Comparison of ENCODE assay signal across 24 cellular contexts in the genomic region with DNA sequence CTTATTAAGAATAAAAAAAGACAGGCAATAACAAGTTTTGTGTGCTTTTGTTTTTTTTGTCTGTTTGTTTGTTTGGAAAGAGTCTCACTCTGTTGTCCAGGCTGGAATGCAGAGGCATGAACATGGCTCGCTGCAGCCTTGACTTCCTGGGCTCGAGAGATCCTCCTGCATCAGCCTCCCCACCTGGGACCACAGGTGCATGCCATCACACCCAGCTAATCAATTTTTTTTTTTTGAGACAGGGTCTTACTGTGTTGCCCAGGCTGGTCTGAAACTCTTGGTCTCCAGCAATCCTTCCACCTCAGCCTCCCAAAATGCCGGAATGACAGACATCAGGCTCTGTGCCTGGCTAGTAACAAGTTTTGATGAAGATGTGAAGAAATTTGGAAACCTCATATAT.
A peak's percentile ranks its signal among the peaks of the same experiment; 100 is the strongest.
DNase-seq lines count a peak whose midpoint lies in the region; ATAC-seq, FAIRE-seq and TF ChIP-seq lines count a peak whose summit lies in the region.
"Had no signal": no experiment of that assay in that cellular context is flagged by ENCODE, and none has a peak within 500 bp of the region (broad histone marks: within the 10 kb centered on the region; RNA-seq: fewer than 3 reads in every experiment).

No MANE protein-coding gene starts in this region.

- in situ Hi-C loops in K562 (cut with MboI): loop anchor here (5.0 kb wide), 1 partner anchor 89 kb away; no protein-coding TSS in a partner anchor

- no peak overlapping the region for H3K27ac Mint-ChIP-seq in activated T-cell treated with anti-CD3 and anti-CD28 coated beads, Interleukin-2, amount 50 U/mL, for 72 hours
- H3K27ac Mint-ChIP-seq: B cell; CD4-positive, alpha-beta T cell; CD8-positive, alpha-beta T cell had no signal

- peaks cover 6% of the 10 kb centered on the region for H3K4me1 Mint-ChIP-seq in activated T-cell treated with anti-CD3 and anti-CD28 coated beads, Interleukin-2, amount 50 U/mL, for 72 hours (ENCODE audit: low read depth)

- H3K79me2 ChIP-seq in OCI-LY3 (ENCODE audit: low read length): no peaks in the 10 kb centered on the region
- no peaks in the 10 kb centered on the region for H3K79me2 ChIP-seq in K562 (ENCODE audit: control insufficient read depth, insufficient read depth, low read length)

- TF ChIP-seq CTCF in OCI-LY3 (IDR thresholded peaks at IDR 0.05; ENCODE audit: low read depth, low read length): no peak
- TF ChIP-seq CTCF in K562 (IDR thresholded peaks at IDR 0.05 in 2 of 3, conservative IDR thresholded peaks at IDR 0.05 in 1 of 3; ENCODE audit: insufficient read depth in 2 of 3, low read depth in 1 of 3, low read length in 3 of 3): no peak
- no peak for TF ChIP-seq CTCF in sigmoid colon (IDR thresholded peaks at IDR 0.05)

- WGBS in K562 (ENCODE audit: insufficient coverage, low coverage, missing lambda C conversion rate): 31% methylated on average over 3 of the region's 3 CpGs
- 90 to 97% methylated on average over 3 of the region's 3 CpGs for WGBS in sigmoid colon, 2 donors

- H3K9ac ChIP-seq in OCI-LY3 (ENCODE audit: low read length) (no peak overlapping the region), K562 (ENCODE audit: insufficient read depth in 1 of 2, low read depth in 2 of 2, low read length in 2 of 2) (no peak overlapping the region)
- H3K9ac ChIP-seq: BLaER1 treated with 17β-estradiol and CSF1 and Interleukin-3, amounts not matched to agents 10 nM and 100 nM had no signal

- no peak overlapping the region for H3K4me3 ChIP-seq in OCI-LY3 (ENCODE audit: low read length)
- no peak overlapping the region for H3K4me3 ChIP-seq in K562
- H3K4me3 ChIP-seq in sigmoid colon: no peak overlapping the region
- H3K4me3 ChIP-seq: A549; BLaER1 treated with 17β-estradiol and CSF1 and Interleukin-3, amounts not matched to agents 10 nM and 100 nM had no signal

- no peaks in the 10 kb centered on the region for H3K9me3 Mint-ChIP-seq in activated T-cell treated with anti-CD3 and anti-CD28 coated beads, Interleukin-2, amount 50 U/mL, for 72 hours
- H3K9me3 Mint-ChIP-seq: CD4-positive, alpha-beta T cell; CD8-positive, alpha-beta T cell had no signal

- no peaks in the 10 kb centered on the region for H3K36me3 Mint-ChIP-seq in activated T-cell treated with anti-CD3 and anti-CD28 coated beads, Interleukin-2, amount 50 U/mL, for 72 hours (ENCODE audit: insufficient read depth in 2 of 2)
- H3K36me3 Mint-ChIP-seq: CD8-positive, alpha-beta T cell had no signal

- intact Hi-C loops in K562 (cut with micrococcal nuclease) (loop anchor here (10.0 kb wide), 1 partner anchor 636 kb away; no protein-coding TSS in a partner anchor), sigmoid colon (cut with DNase I) (no loop called here), Right ventricle myocardium inferior (cut with DNase I) (no loop called here)

- TF ChIP-seq EP300 in K562 (IDR thresholded peaks at IDR 0.05; ENCODE audit: low read length) (no peak), sigmoid colon (IDR thresholded peaks at IDR 0.05) (no peak)

- POLR2A ChIA-PET in K562 (lab: Yijun Ruan, JAX): no interaction called here

- H3K4me2 ChIP-seq in OCI-LY3 (ENCODE audit: low read length) (no peak overlapping the region), K562 (ENCODE audit: insufficient read depth, low read length) (no peak overlapping the region)
- H3K4me2 ChIP-seq: A549; BLaER1 treated with 17β-estradiol and CSF1 and Interleukin-3, amounts not matched to agents 10 nM and 100 nM had no signal

- TF ChIP-seq POLR2A in GM12891 (IDR thresholded peaks at IDR 0.05; ENCODE audit: low read depth, low read length) (no peak), K562 (conservative IDR thresholded peaks at IDR 0.05) (no peak), sigmoid colon (IDR thresholded peaks at IDR 0.05) (no peak)

- no peaks in the 10 kb centered on the region for H3K9me1 ChIP-seq in K562 (ENCODE audit: control insufficient read depth, insufficient read depth, low read length)

- CTCF ChIA-PET in K562 (lab: Yijun Ruan, JAX; ENCODE audit: low intra/inter-chr PET ratio): no interaction called here

- H3K4me3 Mint-ChIP-seq in activated T-cell treated with anti-CD3 and anti-CD28 coated beads, Interleukin-2, amount 50 U/mL, for 72 hours: no peak overlapping the region
- H3K4me3 Mint-ChIP-seq: B cell; CD4-positive, alpha-beta T cell; CD8-positive, alpha-beta T cell had no signal

- H3K9me3 ChIP-seq in OCI-LY3 (ENCODE audit: insufficient read depth, low read length) (no peaks in the 10 kb centered on the region), K562 (replicated peaks; ENCODE audit: control insufficient read depth, insufficient read depth, low read depth, low read length) (no peaks in the 10 kb centered on the region), sigmoid colon (no peaks in the 10 kb centered on the region)
- H3K9me3 ChIP-seq: A549; BLaER1 treated with 17β-estradiol and CSF1 and Interleukin-3, amounts not matched to agents 10 nM and 100 nM; Caco-2 had no signal

- H3K27me3 Mint-ChIP-seq in activated T-cell treated with anti-CD3 and anti-CD28 coated beads, Interleukin-2, amount 50 U/mL, for 72 hours (ENCODE audit: low read depth): peaks cover 7% of the 10 kb centered on the region
- H3K27me3 Mint-ChIP-seq: B cell; CD4-positive, alpha-beta T cell had no signal

- no TSS peak for BruUV-seq in K562 (replicated peaks; lab: Mats Ljungman, UMichigan)

- H3K27ac ChIP-seq in OCI-LY3 (ENCODE audit: low read length): peak overlapping the region; percentile 93
- H3K27ac ChIP-seq in K562 (ENCODE audit: extremely low read depth, low read depth, low read length): no peak overlapping the region
- no peak overlapping the region for H3K27ac ChIP-seq in sigmoid colon
- H3K27ac ChIP-seq: 22Rv1; A549; BLaER1 treated with 17β-estradiol and CSF1 and Interleukin-3, amounts not matched to agents 10 nM and 100 nM; C4-2B had no signal

- no peak for DNase-seq in GM12891 (ENCODE audit: insufficient read length, low spot score)
- no peak for DNase-seq in K562 (ENCODE audit: extremely low read depth in 1 of 4, low spot score in 3 of 4)
- peak; percentile 14 for DNase-seq in sigmoid colon
- no peak for DNase-seq in kidney glomerular epithelial cell (lab: John Stamatoyannopoulos, UW)
- DNase-seq in Right ventricle myocardium inferior (ENCODE audit: missing footprints): no peak
- DNase-seq in activated T-cell treated with anti-CD3 and anti-CD28 coated beads, Interleukin-2, amount 50 U/mL, for 72 hours: no peak
- DNase-seq in putamen (ENCODE audit: low spot score): no peak
- DNase-seq: AML-193; Caco-2; Calu3; CD4-positive, alpha-beta T cell; CD8-positive, alpha-beta T cell; DMS79 treated with DMSO at 0.1 percent for 48 hours; GF-D8 had no signal

- no peak for TF ChIP-seq RAD21 in K562 (CRISPR knock-in tag; conservative IDR thresholded peaks at IDR 0.05 in 1 of 2, IDR thresholded peaks at IDR 0.05 in 1 of 2)

- peaks cover 85% of the 10 kb centered on the region for H3K4me1 ChIP-seq in OCI-LY3 (ENCODE audit: low read length)
- peaks cover 6 to 8% of the 10 kb centered on the region in 2 experiments; a peak in 4 of 5 replicates for H3K4me1 ChIP-seq in K562 (replicated peaks in 1 of 2; ENCODE audit: control insufficient read depth in 2 of 2, insufficient read depth in 2 of 2, low read length in 2 of 2)
- no peaks in the 10 kb centered on the region for H3K4me1 ChIP-seq in sigmoid colon
- H3K4me1 ChIP-seq: Caco-2 had no signal

- no peaks in the 10 kb centered on the region for H3K36me3 ChIP-seq in OCI-LY3 (replicated peaks; ENCODE audit: low read depth, low read length)
- no peaks in the 10 kb centered on the region for H3K36me3 ChIP-seq in K562 (ENCODE audit: control insufficient read depth, insufficient read depth, low read length)
- no peaks in the 10 kb centered on the region for H3K36me3 ChIP-seq in sigmoid colon
- H3K36me3 ChIP-seq: BLaER1 treated with 17β-estradiol and CSF1 and Interleukin-3, amounts not matched to agents 10 nM and 100 nM had no signal

- H2AFZ ChIP-seq in OCI-LY3 (ENCODE audit: low read depth, low read length): no peak overlapping the region
- no peak overlapping the region for H2AFZ ChIP-seq in K562 (ENCODE audit: low read depth, low read length)

- no peak for ATAC-seq in K562
- ATAC-seq in Right ventricle myocardium inferior: no peak
- ATAC-seq in activated T-cell treated with anti-CD3 and anti-CD28 coated beads, Interleukin-2, amount 50 U/mL, for 72 hours (replicated peaks in 1 of 2): no peak
- ATAC-seq: A549; CD8-positive, alpha-beta T cell had no signal

- no peaks in the 10 kb centered on the region for H3K27me3 ChIP-seq in OCI-LY3 (ENCODE audit: low read depth, low read length)
- peaks cover 0 to 4% of the 10 kb centered on the region in 2 experiments; a peak in 1 of 5 replicates for H3K27me3 ChIP-seq in K562 (ENCODE audit: control insufficient read depth in 2 of 2, insufficient read depth in 2 of 2, low read length in 2 of 2)
- H3K27me3 ChIP-seq in sigmoid colon: no peaks in the 10 kb centered on the region
- H3K27me3 ChIP-seq: BLaER1 treated with 17β-estradiol and CSF1 and Interleukin-3, amounts not matched to agents 10 nM and 100 nM had no signal

- FAIRE-seq in GM12891 (lab: Jason Lieb, UNC): peak; percentile 66
- FAIRE-seq in K562 (lab: Jason Lieb, UNC): no peak
- FAIRE-seq: A549, D721Med, G401.6, GM12892, GM18507 had no signal

- no peaks in the 10 kb centered on the region for H4K20me1 ChIP-seq in OCI-LY3 (ENCODE audit: insufficient read depth, low read length)
- no peaks in the 10 kb centered on the region for H4K20me1 ChIP-seq in K562 (replicated peaks; ENCODE audit: control insufficient read depth, insufficient read depth, low read length)
- H4K20me1 ChIP-seq: BLaER1 treated with 17β-estradiol and CSF1 and Interleukin-3, amounts not matched to agents 10 nM and 100 nM had no signal

TF ChIP-seq in GM12891, 5 proteins besides CTCF, POLR2A, EP300 and RAD21:
- no peak for TF ChIP-seq POU2F2 (IDR thresholded peaks at IDR 0.05; ENCODE audit: low read depth, low read length)
- no peak for TF ChIP-seq POLR2AphosphoS5 (IDR thresholded peaks at IDR 0.05; ENCODE audit: low read depth, low read length)
- TF ChIP-seq SPI1 (IDR thresholded peaks at IDR 0.05; ENCODE audit: low read depth, low read length): no peak
- no peak for TF ChIP-seq PAX5 (IDR thresholded peaks at IDR 0.05; ENCODE audit: insufficient read depth, low read length, severe bottlenecking)
- TF ChIP-seq TAF1 (IDR thresholded peaks at IDR 0.05; ENCODE audit: low read depth, low read length): no peak

TF ChIP-seq in K562, 482 proteins besides CTCF, POLR2A, EP300 and RAD21 (continues in another document):
- TF ChIP-seq SAFB (IDR thresholded peaks at IDR 0.05; ENCODE audit: borderline replicate concordance, low read depth, low read length) (no peak), ARID1B (IDR thresholded peaks at IDR 0.05) (no peak)
- TF ChIP-seq, protein P1, sequence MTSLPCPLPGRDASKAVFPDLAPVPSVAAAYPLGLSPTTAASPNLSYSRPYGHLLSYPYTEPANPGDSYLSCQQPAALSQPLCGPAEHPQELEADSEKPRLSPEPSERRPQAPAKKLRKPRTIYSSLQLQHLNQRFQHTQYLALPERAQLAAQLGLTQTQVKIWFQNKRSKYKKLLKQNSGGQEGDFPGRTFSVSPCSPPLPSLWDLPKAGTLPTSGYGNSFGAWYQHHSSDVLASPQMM (CRISPR knock-in tag; IDR thresholded peaks at IDR 0.05): no peak
